ENCODE assay signal across 17 cellular contexts in the genomic region with DNA sequence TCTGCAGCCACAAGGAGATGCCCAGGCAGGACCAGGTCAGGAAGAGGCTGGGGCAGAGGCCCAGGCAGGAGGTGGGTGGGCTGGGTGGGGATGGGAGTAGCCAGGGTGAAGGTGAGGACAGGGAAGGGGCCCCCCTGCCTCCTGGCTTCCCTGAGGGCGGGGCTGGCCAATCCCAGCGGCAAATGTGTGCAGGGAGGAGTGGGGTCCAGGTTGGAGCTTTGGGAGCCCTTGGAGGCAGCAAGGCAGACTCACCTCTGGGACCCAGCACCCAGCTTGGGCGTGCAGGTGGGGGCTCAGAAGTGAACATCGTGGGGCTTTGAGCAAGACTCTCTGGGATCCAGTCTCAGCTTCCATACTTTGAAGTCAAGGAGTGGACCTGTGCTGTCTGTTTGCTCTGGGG. TPM values are rescaled to one million over a fixed set of nuclear protein-coding genes. Genes with fewer than 3 reads are reported as not detected.
"Had no signal": no experiment of that assay in that cellular context is flagged by ENCODE, and none has a peak within 500 bp of the region (broad histone marks: within the 10 kb centered on the region; RNA-seq: fewer than 3 reads in every experiment).

No MANE protein-coding gene starts in this region.

- H3K4me3 ChIP-seq: right atrium auricular region had no signal

- H3K36me3 Mint-ChIP-seq: activated CD4-positive, alpha-beta memory T cell treated with anti-CD3 and anti-CD28 coated beads for 36 hours had no signal

- H3K9me3 ChIP-seq: neutrophil, right atrium auricular region had no signal

- DNase-seq: activated CD4-positive, alpha-beta memory T cell treated with anti-CD3 and anti-CD28 coated beads for 36 hours; activated CD8-positive, alpha-beta memory T cell treated with anti-CD3 and anti-CD28 coated beads, Interleukin-2, amount 50 U/mL, for 4 hours; caudate nucleus; cortex of kidney; effector memory CD4-positive, alpha-beta T cell; hippocampal formation; kidney glomerular epithelial cell; SHP77 treated with DMSO at 0.1 percent for 48 hours; small intestine; trophoblast cell had no signal

- H3K36me3 ChIP-seq: right atrium auricular region had no signal

- H3K27me3 Mint-ChIP-seq: activated CD4-positive, alpha-beta memory T cell treated with anti-CD3 and anti-CD28 coated beads for 36 hours had no signal

- H3K27ac ChIP-seq: epithelial cell of prostate, neutrophil, right atrium auricular region had no signal

- H3K4me3 Mint-ChIP-seq: activated CD4-positive, alpha-beta memory T cell treated with anti-CD3 and anti-CD28 coated beads for 36 hours; activated T-helper 1 cell treated with anti-CD3 and anti-CD28 coated beads, Interleukin-12 subunit alpha, Interleukin-12 subunit beta, Interleukin-2, Interleukin-4 antibody, amounts not matched to agents 30 ng/mL and 10 ng/mL and 1 ng/mL, durations not matched to agents 14 hours and 24 hours and 36 hours had no signal

- H3K27ac Mint-ChIP-seq: activated CD4-positive, alpha-beta memory T cell treated with anti-CD3 and anti-CD28 coated beads for 36 hours had no signal

- H3K9me3 Mint-ChIP-seq: activated CD4-positive, alpha-beta memory T cell treated with anti-CD3 and anti-CD28 coated beads for 36 hours; activated T-helper 1 cell treated with anti-CD3 and anti-CD28 coated beads, Interleukin-12 subunit alpha, Interleukin-12 subunit beta, Interleukin-2, Interleukin-4 antibody, amounts not matched to agents 30 ng/mL and 10 ng/mL and 1 ng/mL, durations not matched to agents 14 hours and 24 hours and 36 hours had no signal

- H3K27me3 ChIP-seq: neutrophil, right atrium auricular region had no signal

RNA-seq across cellular contexts. Expression of a gene that starts 25.2 kb away (rescaled TPM):
- total RNA-seq: activated CD4-positive, alpha-beta memory T cell treated with anti-CD3 and anti-CD28 coated beads for 36 hours; activated T-helper 1 cell treated with anti-CD3 and anti-CD28 coated beads, Interleukin-12 subunit alpha, Interleukin-12 subunit beta, Interleukin-2, Interleukin-4 antibody, amounts not matched to agents 30 ng/mL and 10 ng/mL and 1 ng/mL, durations not matched to agents 14 hours and 24 hours and 36 hours; lower leg skin; mesenteric fat pad; right atrium auricular region; subcutaneous adipose tissue had no signal
